Comparison of ENCODE assay signal across 7 cellular contexts in genomic region chr11:47248664-47249377, GRCh38. TPM values are rescaled to one million over a fixed set of nuclear protein-coding genes. Genes with fewer than 3 reads are reported as not detected.
DNase-seq lines count a peak whose midpoint lies in the region; ATAC-seq and TF ChIP-seq lines count a peak whose summit lies in the region.

ACP2 (minus strand) TSS chr11:47248814; CDS start chr11:47248789, 25 bp downstream.

- peak; percentile 87 for TF ChIP-seq POLR2A in GM18505 (IDR thresholded peaks at IDR 0.05; ENCODE audit: borderline replicate concordance, extremely low read depth, insufficient read depth, insufficient read length)

- intact Hi-C loops in sciatic nerve (cut with DNase I): no loop called here

- in situ Hi-C loops in astrocyte of the cerebellum (cut with HindIII; ENCODE audit: low sequenced_read_pairs): no loop called here

- peak; percentile 38 for TF ChIP-seq CTCF in astrocyte of the cerebellum (IDR thresholded peaks at IDR 0.05; ENCODE audit: low read depth, low read length, missing control alignments)

- ATAC-seq in GM18505 (IDR thresholded peaks at IDR 0.05; ENCODE audit: unreplicated experiment) (peak; percentile 90), HG02884 (IDR thresholded peaks at IDR 0.05; ENCODE audit: unreplicated experiment) (peak; percentile 86), sciatic nerve (peak; percentile 97)

- DNase-seq in NCI-H1694 (lab: John Stamatoyannopoulos, UW) (peak; percentile 55), T-helper 9 cell (peak; percentile 75), astrocyte of the cerebellum (ENCODE audit: low read depth) (no peak), hippocampal formation (lab: John Stamatoyannopoulos, UW) (peak; percentile 85), sciatic nerve (ENCODE audit: low spot score) (peak; percentile 92)

- H3K4me3 ChIP-seq in astrocyte of the cerebellum (ENCODE audit: low read depth, low read length): peak within 1 kb of the TSS; percentile 83

RNA-seq across cellular contexts. Expression of gene ACP2, which starts in this region (rescaled TPM):
- total RNA-seq in sciatic nerve: 35.7 TPM
